In genomic region chr14:68506645-68507405, GRCh38 we compare ENCODE assay signal across 8 cellular contexts.
DNase-seq lines count a peak whose midpoint lies in the region; ATAC-seq and TF ChIP-seq lines count a peak whose summit lies in the region.

No MANE protein-coding gene starts in this region.

- H3K9me3 ChIP-seq in BE2C (no peaks in the 10 kb centered on the region), right cardiac atrium (ENCODE audit: control insufficient read depth, low read length) (no peaks in the 10 kb centered on the region)

- H3K4me3 ChIP-seq in BE2C (ENCODE audit: low read depth, low read length) (no peak overlapping the region), right cardiac atrium (ENCODE audit: low read length) (no peak overlapping the region)

- no peaks in the 10 kb centered on the region for H3K36me3 ChIP-seq in BE2C

- TF ChIP-seq CTCF in BE2C (IDR thresholded peaks at IDR 0.05; ENCODE audit: low read depth, low read length) = no peak

- H3K27me3 ChIP-seq in BE2C (no peaks in the 10 kb centered on the region), right cardiac atrium (ENCODE audit: control insufficient read depth, insufficient read depth) (no peaks in the 10 kb centered on the region)

- peak; percentile 80 for ATAC-seq in GM18511 (IDR thresholded peaks at IDR 0.05; ENCODE audit: unreplicated experiment)
- peak; percentile 79 for ATAC-seq in HG02759 (IDR thresholded peaks at IDR 0.05; ENCODE audit: unreplicated experiment)
- peak; percentile 73 for ATAC-seq in left colon
- no peak for ATAC-seq in right cardiac atrium

- H3K4me1 ChIP-seq in BE2C (peaks cover 7% of the 10 kb centered on the region), right cardiac atrium (ENCODE audit: control insufficient read depth, insufficient read depth, low read length) (peaks cover 12% of the 10 kb centered on the region)

- WGBS in right cardiac atrium = 89% methylated on average over 11 of the region's 11 CpGs

- intact Hi-C loops in left colon (cut with DNase I, micrococcal nuclease) (no loop called here), right cardiac atrium (cut with DNase I) (no loop called here)

- H3K27ac ChIP-seq in right cardiac atrium (ENCODE audit: low read length) = no peak overlapping the region

- peak in 3 of 5 donors; percentile 10 to 27 (median 10) for DNase-seq in T-helper 1 cell
- DNase-seq in left colon = peak in 1 of 2 donors; percentile 26
- DNase-seq in GM03348 (ENCODE audit: low spot score) = no peak
- DNase-seq in BE2C = no peak
- DNase-seq in right cardiac atrium = no peak
- no peak for DNase-seq in NCI-H128 (lab: John Stamatoyannopoulos, UW; ENCODE audit: unreplicated experiment)

Comparison
In these comparisons a context has a peak if more than half of its experiments do, and no peak if none do; other contexts are left out.
1. ATAC-seq: peak in GM18511 (single experiment), HG02759 (single experiment) and left colon (single experiment); none in right cardiac atrium (0 of 2).
2. DNase-seq: peak in T-helper 1 cell (3 of 5); none in GM03348 (single experiment), BE2C (single experiment), right cardiac atrium (0 of 3) and NCI-H128 (single experiment).